11 cellular contexts compared by ENCODE assay signal in the genomic region with DNA sequence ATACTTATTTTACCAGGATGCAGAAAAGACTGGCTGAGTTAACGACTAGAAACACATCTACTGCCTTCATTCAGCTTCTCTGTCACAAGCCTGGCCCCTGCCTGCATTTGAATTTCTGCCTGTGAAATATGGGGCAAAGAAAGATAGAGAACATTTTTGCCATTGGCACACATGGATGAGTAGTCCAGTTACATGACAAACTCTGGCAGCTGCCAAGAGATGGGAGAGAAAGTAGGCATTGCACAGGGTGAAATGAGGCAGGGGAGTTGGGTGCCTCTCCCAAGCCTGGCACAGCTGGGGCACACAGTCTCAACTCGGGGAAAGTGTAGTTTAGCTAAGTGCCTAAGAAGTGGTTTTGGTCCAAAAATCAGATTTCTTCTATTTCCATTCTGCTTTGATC. TPM values are rescaled to one million over a fixed set of nuclear protein-coding genes. Genes with fewer than 3 reads are reported as not detected.
DNase-seq lines count a peak whose midpoint lies in the region; ATAC-seq and TF ChIP-seq lines count a peak whose summit lies in the region.
"Had no signal": no experiment of that assay in that cellular context is flagged by ENCODE, and none has a peak within 500 bp of the region (broad histone marks: within the 10 kb centered on the region; RNA-seq: fewer than 3 reads in every experiment).

No MANE protein-coding gene starts in this region.

- POLR2A ChIA-PET in CD4-positive, alpha-beta memory T cell (lab: Charles Lee; ENCODE audit: partially characterized antibody), result interaction anchor here (1.4 kb wide), 2 partner anchors 11 to 24 kb away, joined by 3 to 5 read pairs; a partner anchor contains a TSS

- CTCF ChIA-PET in CD4-positive, alpha-beta memory T cell (lab: Charles Lee; ENCODE audit: partially characterized antibody), result interaction anchor here (0.8 to 1.9 kb wide), 3 partner anchors 14 to 140 kb away, joined by 3 to 6 read pairs (median 3); no protein-coding TSS in a partner anchor

- peaks cover 5% of the 10 kb centered on the region for H3K4me1 ChIP-seq in CD4-positive, alpha-beta memory T cell (ENCODE audit: insufficient read depth, low read length)
- H3K4me1 ChIP-seq in sigmoid colon (peaks cover 0 to 67% (median 58%) of the 10 kb centered on the region in 4 donors), Peyer's patch (peaks cover 0 to 54% (median 3%) of the 10 kb centered on the region in 4 donors)

- DNase-seq in CD4-positive, alpha-beta memory T cell, result no peak
- DNase-seq in SK-N-MC (ENCODE audit: low read depth, low spot score), result no peak
- no peak for DNase-seq in glutamatergic neuron
- DNase-seq in sigmoid colon, result no peak
- no peak for DNase-seq in activated naive CD4-positive, alpha-beta T cell treated with anti-CD3 and anti-CD28 coated beads, Interleukin-2, amount 50 U/mL, for 72 hours (ENCODE audit: low spot score in 2 of 2)
- DNase-seq in Peyer's patch, result no peak
- DNase-seq: KG1, NCI-H524 treated with DMSO at 0.1 percent for 48 hours, ovary had no signal

- peak overlapping the region in 6 of 7 donors; percentile 8 to 41 (median 24) for H3K27ac Mint-ChIP-seq in CD4-positive, alpha-beta memory T cell
- H3K27ac Mint-ChIP-seq in glutamatergic neuron (ENCODE audit: unreplicated experiment), result peak overlapping the region; percentile 78
- no peak overlapping the region for H3K27ac Mint-ChIP-seq in activated naive CD4-positive, alpha-beta T cell treated with anti-CD3 and anti-CD28 coated beads, Interleukin-2, amount 50 U/mL, for 72 hours

- no peak overlapping the region for H3K4me3 ChIP-seq in CD4-positive, alpha-beta memory T cell (ENCODE audit: low read length in 2 of 2)
- H3K4me3 ChIP-seq in SK-N-MC, result no peak overlapping the region
- no peak overlapping the region for H3K4me3 ChIP-seq in sigmoid colon
- no peak overlapping the region for H3K4me3 ChIP-seq in Peyer's patch
- H3K4me3 ChIP-seq: ovary had no signal

- H3K36me3 ChIP-seq in CD4-positive, alpha-beta memory T cell (ENCODE audit: insufficient read depth, low read length), result peaks cover 33% of the 10 kb centered on the region
- H3K36me3 ChIP-seq in SK-N-MC (ENCODE audit: insufficient read depth, low read length), result peaks cover 88% of the 10 kb centered on the region
- peaks cover 0 to 8% (median 6%) of the 10 kb centered on the region in 4 donors for H3K36me3 ChIP-seq in sigmoid colon
- peaks cover 0 to 63% (median 0%) of the 10 kb centered on the region in 3 donors for H3K36me3 ChIP-seq in Peyer's patch
- H3K36me3 ChIP-seq: ovary had no signal

- TF ChIP-seq CTCF in glutamatergic neuron (IDR thresholded peaks at IDR 0.05; ENCODE audit: partially characterized antibody, unreplicated experiment) (no peak), sigmoid colon (IDR thresholded peaks at IDR 0.05) (no peak), Peyer's patch (IDR thresholded peaks at IDR 0.05) (no peak)

- H3K9me3 Mint-ChIP-seq in CD4-positive, alpha-beta memory T cell, result no peaks in the 10 kb centered on the region
- H3K9me3 Mint-ChIP-seq in glutamatergic neuron (ENCODE audit: unreplicated experiment), result peaks cover 5% of the 10 kb centered on the region
- H3K9me3 Mint-ChIP-seq in activated naive CD4-positive, alpha-beta T cell treated with anti-CD3 and anti-CD28 coated beads, Interleukin-2, amount 50 U/mL, for 72 hours, result no peaks in the 10 kb centered on the region

- intact Hi-C loops in CD4-positive, alpha-beta memory T cell (cut with micrococcal nuclease), result no loop called here
- intact Hi-C loops in sigmoid colon (cut with DNase I), result no loop called here

- no peak overlapping the region for H3K4me3 Mint-ChIP-seq in CD4-positive, alpha-beta memory T cell
- peak overlapping the region; percentile 56 for H3K4me3 Mint-ChIP-seq in glutamatergic neuron (ENCODE audit: unreplicated experiment)

- H3K27ac ChIP-seq in CD4-positive, alpha-beta memory T cell (ENCODE audit: low read depth, low read length), result no peak overlapping the region
- H3K27ac ChIP-seq in SK-N-MC (peak overlapping the region; percentile 98), sigmoid colon (peak overlapping the region; percentile 58 to 84 (median 74)), Peyer's patch (peak overlapping the region in 1 of 4 donors; percentile 10)
- H3K27ac ChIP-seq: ovary had no signal

- H3K4me1 Mint-ChIP-seq in CD4-positive, alpha-beta memory T cell, result peaks cover 14 to 21% (median 19%) of the 10 kb centered on the region in 4 donors
- peaks cover 60% of the 10 kb centered on the region for H3K4me1 Mint-ChIP-seq in glutamatergic neuron (ENCODE audit: low read depth, unreplicated experiment)

- peaks cover 31 to 71% of the 10 kb centered on the region in 2 donors for H3K36me3 Mint-ChIP-seq in CD4-positive, alpha-beta memory T cell
- H3K36me3 Mint-ChIP-seq in glutamatergic neuron (ENCODE audit: unreplicated experiment), result peaks cover 16% of the 10 kb centered on the region
- peaks cover 0 to 5% of the 10 kb centered on the region in 2 donors for H3K36me3 Mint-ChIP-seq in activated naive CD4-positive, alpha-beta T cell treated with anti-CD3 and anti-CD28 coated beads, Interleukin-2, amount 50 U/mL, for 72 hours

- H3K9me3 ChIP-seq in CD4-positive, alpha-beta memory T cell (ENCODE audit: control insufficient read depth in 1 of 2, low read length in 2 of 2), result no peaks in the 10 kb centered on the region
- H3K9me3 ChIP-seq in SK-N-MC (ENCODE audit: low read depth, low read length) (no peaks in the 10 kb centered on the region), sigmoid colon (no peaks in the 10 kb centered on the region), Peyer's patch (no peaks in the 10 kb centered on the region)
- H3K9me3 ChIP-seq: ovary had no signal

- TF ChIP-seq POLR2A in sigmoid colon (IDR thresholded peaks at IDR 0.05) (no peak), Peyer's patch (IDR thresholded peaks at IDR 0.05) (no peak)

- H3K27me3 Mint-ChIP-seq in CD4-positive, alpha-beta memory T cell, result no peaks in the 10 kb centered on the region
- peaks cover 5% of the 10 kb centered on the region for H3K27me3 Mint-ChIP-seq in glutamatergic neuron (ENCODE audit: unreplicated experiment)

- no peaks in the 10 kb centered on the region for H3K27me3 ChIP-seq in CD4-positive, alpha-beta memory T cell (ENCODE audit: insufficient read depth, low read length)
- no peaks in the 10 kb centered on the region for H3K27me3 ChIP-seq in sigmoid colon
- no peaks in the 10 kb centered on the region for H3K27me3 ChIP-seq in Peyer's patch
- H3K27me3 ChIP-seq: ovary had no signal

- 82 to 87% methylated on average over 2 of the region's 2 CpGs for WGBS in sigmoid colon, 2 donors

- H3K9ac ChIP-seq in SK-N-MC (ENCODE audit: insufficient read length), result peak overlapping the region; percentile 35

- no peak for TF ChIP-seq EP300 in sigmoid colon (IDR thresholded peaks at IDR 0.05)

- ATAC-seq in activated naive CD4-positive, alpha-beta T cell treated with anti-CD3 and anti-CD28 coated beads, Interleukin-2, amount 50 U/mL, for 72 hours, result no peak
- ATAC-seq in GM21576 (IDR thresholded peaks at IDR 0.05; ENCODE audit: unreplicated experiment) (no peak), HG03095 (IDR thresholded peaks at IDR 0.05; ENCODE audit: unreplicated experiment) (no peak)

RNA-seq across cellular contexts. Expression of a gene that starts 24.0 kb away (rescaled TPM):
- 100 to 1,000 TPM; 148 to 160 TPM for total RNA-seq in CD4-positive, alpha-beta memory T cell
- polyA plus RNA-seq in CD4-positive, alpha-beta memory T cell, result 100 to 1,000 TPM; 561 to 682 TPM
- 925 TPM for total RNA-seq in glutamatergic neuron (ENCODE audit: unreplicated experiment)
- total RNA-seq in sigmoid colon, result 100 to 1,000 TPM; 157 to 366 (median 214) TPM
- 1,000 to 10,000 TPM in 2 of 3 donors, 100 to 1,000 TPM in 1; 900 to 3,307 (median 1,912) TPM for polyA plus RNA-seq in sigmoid colon
- total RNA-seq in activated naive CD4-positive, alpha-beta T cell treated with anti-CD3 and anti-CD28 coated beads, Interleukin-2, amount 50 U/mL, for 72 hours, result 10 to 100 TPM; 28.8 to 92.4 TPM
- 100 to 1,000 TPM; 564 to 802 (median 681) TPM for total RNA-seq in Peyer's patch

Comparison
In these comparisons a context has a peak if more than half of its experiments do, and no peak if none do; other contexts are left out.
1. H3K27ac Mint-ChIP-seq: peak in CD4-positive, alpha-beta memory T cell (6 of 7) and glutamatergic neuron (single experiment); none in activated naive CD4-positive, alpha-beta T cell treated with anti-CD3 and anti-CD28 coated beads, Interleukin-2, amount 50 U/mL, for 72 hours (0 of 2).